In the genomic region with DNA sequence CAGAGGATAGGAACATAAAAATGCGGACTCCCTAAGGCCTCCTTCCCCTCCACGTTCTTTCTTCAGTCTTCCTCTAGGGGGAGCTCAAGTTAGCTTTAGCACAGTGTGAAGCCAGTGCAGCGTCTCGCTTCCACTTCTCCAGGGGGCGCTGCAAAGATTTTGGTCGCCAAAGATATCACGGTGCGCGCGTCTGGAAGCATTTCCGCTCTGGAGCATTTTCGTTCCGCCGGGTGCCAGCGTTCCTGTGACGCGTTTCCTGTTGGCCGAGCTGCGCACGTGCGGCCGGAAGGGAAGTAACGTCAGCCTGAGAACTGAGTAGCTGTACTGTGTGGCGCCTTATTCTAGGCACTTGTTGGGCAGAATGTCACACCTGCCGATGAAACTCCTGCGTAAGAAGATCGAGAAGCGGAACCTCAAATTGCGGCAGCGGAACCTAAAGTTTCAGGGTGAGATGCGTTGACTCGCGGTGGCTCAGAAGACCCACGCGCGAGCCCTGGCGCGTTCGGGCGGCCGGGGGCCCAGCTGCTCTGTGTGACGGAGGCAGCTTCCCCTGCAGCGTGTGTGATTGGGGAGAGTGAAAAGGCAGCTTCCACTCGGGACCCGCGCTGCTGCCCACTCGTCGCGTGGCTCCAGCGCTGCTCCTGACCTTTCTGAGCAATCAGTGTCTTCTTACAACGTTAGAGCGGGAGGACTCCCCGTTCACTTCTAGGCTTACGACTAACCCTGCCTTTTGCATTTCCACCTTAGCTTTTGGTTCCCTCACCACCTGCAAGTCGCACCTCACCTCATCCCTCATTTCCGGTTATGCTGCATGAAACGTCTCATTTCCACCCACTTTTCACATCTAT, we compare ENCODE assay signal across 8 cellular contexts. TPM values are rescaled to one million over a fixed set of nuclear protein-coding genes. Genes with fewer than 3 reads are reported as not detected.
A peak's percentile ranks its signal among the peaks of the same experiment; 100 is the strongest.
DNase-seq lines count a peak whose midpoint lies in the region; ATAC-seq and TF ChIP-seq lines count a peak whose summit lies in the region.

A gene (plus strand): TSS at position 275 of the 848 bp plus-strand sequence. CDS start 87 bp downstream, at position 362.

- no peaks in the 10 kb centered on the region for H3K27me3 Mint-ChIP-seq in activated B cell treated with CpG ODN at 0.5 μM for 24 hours

- POLR2A ChIA-PET in activated B cell treated with CpG ODN at 0.5 μM for 24 hours (lab: Charles Lee), result interaction anchor here (0.5 to 1.8 kb wide), 11 partner anchors 11 to 1552 kb away, joined by 3 to 11 read pairs (median 7); a partner anchor contains a TSS

- CTCF ChIA-PET in activated B cell treated with CpG ODN at 0.5 μM for 24 hours (lab: Charles Lee), result interaction anchor here (0.7 to 3.3 kb wide), 8 partner anchors 11 to 246 kb away, joined by 3 to 36 read pairs (median 4); a partner anchor contains a TSS

- peak within 1 kb of the TSS; percentile 99 for H3K27ac Mint-ChIP-seq in activated B cell treated with CpG ODN at 0.5 μM for 24 hours

- H3K4me1 Mint-ChIP-seq in activated B cell treated with CpG ODN at 0.5 μM for 24 hours, result peaks cover 51% of the 10 kb centered on the region

- no peaks in the 10 kb centered on the region for H3K9me3 Mint-ChIP-seq in activated B cell treated with CpG ODN at 0.5 μM for 24 hours

- peak; percentile 82 for TF ChIP-seq CTCF in activated B cell treated with CpG ODN at 0.5 μM for 24 hours (IDR thresholded peaks at IDR 0.05)

- H3K36me3 Mint-ChIP-seq in activated B cell treated with CpG ODN at 0.5 μM for 24 hours (ENCODE audit: low read depth), result peaks cover 44% of the 10 kb centered on the region

- intact Hi-C loops in activated B cell treated with CpG ODN at 0.5 μM for 24 hours (cut with micrococcal nuclease), result loop anchor here (1.0 to 10.0 kb wide), 12 partner anchors 22 to 1943 kb away; a partner anchor contains a TSS

- ATAC-seq in GM18907 (IDR thresholded peaks at IDR 0.05; ENCODE audit: unreplicated experiment), result peak; percentile 98
- peak; percentile 97 for ATAC-seq in HG03175 (IDR thresholded peaks at IDR 0.05; ENCODE audit: unreplicated experiment)
- ATAC-seq in activated B cell treated with CpG ODN at 0.5 μM for 24 hours (ENCODE audit: low read depth), result peak; percentile 88

- peak within 1 kb of the TSS; percentile 97 for H3K4me3 Mint-ChIP-seq in activated B cell treated with CpG ODN at 0.5 μM for 24 hours

- DNase-seq in AG08396 (ENCODE audit: low spot score) (peak; percentile 90), NCI-H226 (peak; percentile 94), activated B cell treated with CpG ODN at 0.5 μM for 24 hours (peak; percentile 92), inferior parietal cortex (ENCODE audit: extremely low spot score) (peak; percentile 100)
- DNase-seq in central memory CD4-positive, alpha-beta T cell, result peak; percentile 99
- DNase-seq in stimulated activated CD4-positive, alpha-beta T cell treated with anti-CD3 and anti-CD28 coated beads, Interleukin-12 subunit alpha, Interleukin-12 subunit beta, amount 100 ng/mL, for 24 hours (ENCODE audit: low read depth in 2 of 2), result peak; percentile 94 to 95

RNA-seq across cellular contexts. Expression of the gene that starts here (rescaled TPM):
- total RNA-seq in activated B cell treated with CpG ODN at 0.5 μM for 24 hours, result 98.9 and 109 TPM in 2 replicates

Comparison
In these comparisons a context has a peak if more than half of its experiments do, and no peak if none do; other contexts are left out.
1. Peak in every context shown above with its lines: DNase-seq and ATAC-seq.